Comparison of ENCODE assay signal across 1 cellular context in the genomic region with DNA sequence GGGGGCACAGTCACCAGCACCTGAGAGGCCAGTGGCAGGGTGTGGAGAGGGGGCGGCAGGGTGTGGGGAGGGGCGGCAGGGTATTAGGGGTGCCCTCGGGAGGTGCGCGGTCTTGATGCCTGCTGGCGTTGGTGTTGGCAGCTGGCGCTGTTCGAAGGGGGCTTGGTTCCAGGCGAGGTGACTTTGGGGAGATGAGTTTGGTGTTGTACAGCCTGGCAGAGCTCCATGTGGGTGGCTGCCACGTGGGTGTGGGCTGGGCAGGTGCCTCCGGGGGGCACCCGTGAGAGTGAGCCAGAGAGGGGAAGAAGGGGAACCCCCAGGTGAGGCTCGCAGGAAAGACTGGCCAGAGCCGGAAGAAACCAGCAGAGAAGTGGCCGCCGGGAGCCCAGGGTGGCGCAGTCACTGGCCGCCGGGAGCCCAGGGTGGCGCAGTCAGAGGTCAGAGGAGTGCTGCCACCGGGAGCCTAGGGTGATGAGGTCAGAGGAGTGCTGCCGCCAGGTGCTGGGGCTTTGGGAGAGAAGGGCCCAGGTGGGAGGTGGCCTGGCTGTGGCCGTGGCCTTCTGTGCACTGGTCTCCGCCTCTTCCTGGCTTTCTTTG.
TF ChIP-seq lines count a peak whose summit lies in the region.

No MANE protein-coding gene starts in this region.

TF ChIP-seq in GM23338, 12 proteins besides CTCF, POLR2A, EP300 and RAD21 (continued from another document):
- no peak for TF ChIP-seq ETS1 (IDR thresholded peaks at IDR 0.05)
- no peak for TF ChIP-seq REST (IDR thresholded peaks at IDR 0.05; ENCODE audit: unreplicated experiment)
- TF ChIP-seq ZNF462 (CRISPR knock-in tag; IDR thresholded peaks at IDR 0.05): no peak
TF ChIP-seq in GM23338: peak in this region for 0.
